19 cellular contexts compared by ENCODE assay signal in the genomic region with DNA sequence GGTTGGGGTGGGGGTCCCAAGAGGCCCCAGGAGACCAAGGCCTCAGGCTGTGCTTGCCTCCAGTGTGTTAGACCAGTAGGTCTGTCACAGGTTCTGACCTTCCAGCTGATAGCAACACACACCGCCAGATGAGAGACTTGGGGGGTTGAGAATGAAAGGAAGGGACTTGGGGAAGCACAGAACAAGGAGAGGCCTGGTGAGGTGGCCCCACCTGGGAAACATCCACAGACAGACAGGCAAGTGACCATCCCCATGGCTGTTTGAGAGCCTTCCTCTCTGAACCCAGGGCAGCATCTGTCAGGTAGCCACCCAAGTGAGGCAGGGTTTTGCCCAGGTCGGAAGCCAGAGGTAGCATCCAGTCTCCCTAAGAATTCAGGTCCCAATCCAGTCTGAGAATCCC. TPM values are rescaled to one million over a fixed set of nuclear protein-coding genes. Genes with fewer than 3 reads are reported as not detected.
DNase-seq lines count a peak whose midpoint lies in the region; ATAC-seq, FAIRE-seq and TF ChIP-seq lines count a peak whose summit lies in the region.
"Had no signal": no experiment of that assay in that cellular context is flagged by ENCODE, and none has a peak within 500 bp of the region (broad histone marks: within the 10 kb centered on the region; RNA-seq: fewer than 3 reads in every experiment).

No MANE protein-coding gene starts in this region.

- no peaks in the 10 kb centered on the region for H3K79me1 ChIP-seq in mesenchymal stem cell (replicated peaks; ENCODE audit: low read length, poor library complexity, severe bottlenecking)

- H2BK5ac ChIP-seq in mesenchymal stem cell (ENCODE audit: low read depth, low read length, poor library complexity, severe bottlenecking) = no peak overlapping the region

- H3K4me1 Mint-ChIP-seq in astrocyte (ENCODE audit: low read depth, unreplicated experiment) = peaks cover 9% of the 10 kb centered on the region
- H3K4me1 Mint-ChIP-seq in activated CD4-positive, alpha-beta memory T cell treated with anti-CD3 and anti-CD28 coated beads for 36 hours (ENCODE audit: low read depth) = no peaks in the 10 kb centered on the region

- peaks cover 29% of the 10 kb centered on the region for H3K27me3 Mint-ChIP-seq in astrocyte (ENCODE audit: low read depth, unreplicated experiment)
- peaks cover 8% of the 10 kb centered on the region for H3K27me3 Mint-ChIP-seq in activated CD4-positive, alpha-beta memory T cell treated with anti-CD3 and anti-CD28 coated beads for 36 hours

- H3K79me2 ChIP-seq in astrocyte (ENCODE audit: insufficient read depth, low read length) (no peaks in the 10 kb centered on the region), osteoblast (ENCODE audit: insufficient read depth, low read length) (no peaks in the 10 kb centered on the region)

- H3K23ac ChIP-seq in mesenchymal stem cell (ENCODE audit: low read length in 2 of 2) = no peak overlapping the region

- no peak overlapping the region for H3K9ac ChIP-seq in astrocyte (ENCODE audit: low read length)
- peak overlapping the region; percentile 34 for H3K9ac ChIP-seq in mesenchymal stem cell (ENCODE audit: low read length)

- TF ChIP-seq CTCF in astrocyte (IDR thresholded peaks at IDR 0.05; ENCODE audit: insufficient read depth, low read depth, low read length) = no peak
- TF ChIP-seq CTCF in osteoblast (IDR thresholded peaks at IDR 0.05; ENCODE audit: extremely low read depth, low read depth, low read length) = no peak
- TF ChIP-seq CTCF in tibial artery (IDR thresholded peaks at IDR 0.05) = no peak

- H3K4me2 ChIP-seq in astrocyte (ENCODE audit: low read length) (no peak overlapping the region), mesenchymal stem cell (ENCODE audit: low read length, poor library complexity, severe bottlenecking) (no peak overlapping the region), osteoblast (ENCODE audit: insufficient read depth, low read length) (no peak overlapping the region)
- H3K4me2 ChIP-seq: A549 had no signal

- H3K14ac ChIP-seq in mesenchymal stem cell (ENCODE audit: low read length in 2 of 2) = no peak overlapping the region

- FAIRE-seq in astrocyte (lab: Jason Lieb, UNC) = no peak
- FAIRE-seq: A549, D721Med, GM12892 had no signal

- H3K27ac ChIP-seq in astrocyte (ENCODE audit: low read depth, low read length) (no peak overlapping the region), mesenchymal stem cell (ENCODE audit: low read length, poor library complexity, severe bottlenecking) (no peak overlapping the region), osteoblast (ENCODE audit: low read depth, low read length) (no peak overlapping the region), tibial artery (no peak overlapping the region)
- H3K27ac ChIP-seq: A549 had no signal

- no peak for ATAC-seq in GM18517 (IDR thresholded peaks at IDR 0.05; ENCODE audit: unreplicated experiment)

- peaks cover 5% of the 10 kb centered on the region for H3K4me1 ChIP-seq in astrocyte (ENCODE audit: insufficient read depth, low read length)
- peaks cover 11% of the 10 kb centered on the region for H3K4me1 ChIP-seq in mesenchymal stem cell (ENCODE audit: control insufficient read depth, insufficient read depth, low read depth, low read length)
- peaks cover 21% of the 10 kb centered on the region for H3K4me1 ChIP-seq in osteoblast (ENCODE audit: insufficient read depth, low read length)
- H3K4me1 ChIP-seq in tibial artery = no peaks in the 10 kb centered on the region
- H3K4me1 ChIP-seq: A549, BE2C had no signal

- DNase-seq in astrocyte (ENCODE audit: low read depth) (no peak), mesenchymal stem cell (no peak), osteoblast (ENCODE audit: insufficient read length, low spot score, missing footprints) (peak; percentile 56), tibial artery (peak; percentile 16 to 51), kidney glomerular epithelial cell (lab: John Stamatoyannopoulos, UW) (no peak)
- no peak for DNase-seq in activated CD4-positive, alpha-beta memory T cell treated with anti-CD3 and anti-CD28 coated beads for 36 hours
- no peak for DNase-seq in activated CD4-positive, alpha-beta T cell treated with anti-CD3 and anti-CD28 coated beads for 48 hours
- DNase-seq: BE2C; CD8-positive, alpha-beta T cell; COR-L47; DND-41; GDM1; H9 had no signal

- H2BK12ac ChIP-seq in mesenchymal stem cell (ENCODE audit: low read length in 2 of 2) = no peak overlapping the region

- H2AK5ac ChIP-seq in mesenchymal stem cell (ENCODE audit: low read length, severe bottlenecking) = no peak overlapping the region

- peak overlapping the region; percentile 25 for H3K4me3 Mint-ChIP-seq in astrocyte (ENCODE audit: unreplicated experiment)
- no peak overlapping the region for H3K4me3 Mint-ChIP-seq in activated CD4-positive, alpha-beta memory T cell treated with anti-CD3 and anti-CD28 coated beads for 36 hours
- H3K4me3 Mint-ChIP-seq: CD14-positive monocyte; CD8-positive, alpha-beta T cell; GM23338; H9 had no signal

- no peak overlapping the region for H4K91ac ChIP-seq in mesenchymal stem cell (ENCODE audit: low read length)

- H3K27me3 ChIP-seq in astrocyte (ENCODE audit: insufficient read depth, low read length) (peaks cover 3% of the 10 kb centered on the region), mesenchymal stem cell (ENCODE audit: control insufficient read depth in 1 of 2, insufficient read depth in 1 of 2, low read length in 2 of 2) (peaks cover 8 to 37% of the 10 kb centered on the region in 2 experiments), osteoblast (ENCODE audit: insufficient read depth, low read length) (no peaks in the 10 kb centered on the region), tibial artery (peaks cover 0 to 24% of the 10 kb centered on the region in 2 donors)

- no peak overlapping the region for H2BK15ac ChIP-seq in mesenchymal stem cell (ENCODE audit: low read depth, poor library complexity, severe bottlenecking)

- H2BK120ac ChIP-seq in mesenchymal stem cell (ENCODE audit: low read depth, low read length) = no peak overlapping the region

- no peak overlapping the region for H3K18ac ChIP-seq in mesenchymal stem cell (ENCODE audit: low read depth in 1 of 2, low read length in 2 of 2)

- peak overlapping the region; percentile 42 for H3K27ac Mint-ChIP-seq in astrocyte (ENCODE audit: unreplicated experiment)
- no peak overlapping the region for H3K27ac Mint-ChIP-seq in activated CD4-positive, alpha-beta memory T cell treated with anti-CD3 and anti-CD28 coated beads for 36 hours
- H3K27ac Mint-ChIP-seq: CD14-positive monocyte; CD8-positive, alpha-beta T cell; GM23338; H9 had no signal

- POLR2A ChIA-PET in activated CD4-positive, alpha-beta memory T cell treated with anti-CD3 and anti-CD28 coated beads for 36 hours (lab: Charles Lee) = no interaction called here

- H3K4ac ChIP-seq in mesenchymal stem cell (ENCODE audit: low read depth in 1 of 2, low read length in 2 of 2) = no peak overlapping the region

- H3K4me3 ChIP-seq in astrocyte (ENCODE audit: insufficient read depth, low read depth, low read length) = no peak overlapping the region
- H3K4me3 ChIP-seq in mesenchymal stem cell (ENCODE audit: insufficient read depth in 1 of 2, low read depth in 1 of 2, low read length in 2 of 2) = no peak overlapping the region
- H3K4me3 ChIP-seq in osteoblast (ENCODE audit: insufficient read depth, low read length) = no peak overlapping the region
- no peak overlapping the region for H3K4me3 ChIP-seq in tibial artery
- H3K4me3 ChIP-seq: A549, GM23338 had no signal

- CTCF ChIA-PET in activated CD4-positive, alpha-beta memory T cell treated with anti-CD3 and anti-CD28 coated beads for 36 hours (lab: Charles Lee) = interaction anchor here (0.5 to 3.3 kb wide), 11 partner anchors 10 to 235 kb away, joined by 3 to 21 read pairs (median 6); a partner anchor contains a TSS

- no peaks in the 10 kb centered on the region for H4K20me1 ChIP-seq in astrocyte (ENCODE audit: insufficient read depth, low read length)
- no peaks in the 10 kb centered on the region for H4K20me1 ChIP-seq in osteoblast (ENCODE audit: insufficient read depth, low read length)

- H3K9me3 ChIP-seq in astrocyte (ENCODE audit: insufficient read depth, low read depth, low read length) (no peaks in the 10 kb centered on the region), mesenchymal stem cell (ENCODE audit: control insufficient read depth, low read length) (no peaks in the 10 kb centered on the region), osteoblast (ENCODE audit: low read depth, low read length) (no peaks in the 10 kb centered on the region), tibial artery (no peaks in the 10 kb centered on the region)
- H3K9me3 ChIP-seq: A549, BE2C had no signal

- intact Hi-C loops in tibial artery (cut with DNase I; ENCODE audit: low total_unique reads) = loop anchor here (1.0 to 5.0 kb wide), 2 partner anchors 50 to 216 kb away; a partner anchor contains a TSS
- intact Hi-C loops in activated CD4-positive, alpha-beta memory T cell treated with anti-CD3 and anti-CD28 coated beads for 36 hours (cut with micrococcal nuclease) = loop anchor here (1.0 to 5.0 kb wide), 3 partner anchors 26 to 216 kb away; a partner anchor contains a TSS

- no peaks in the 10 kb centered on the region for H3K9me3 Mint-ChIP-seq in astrocyte (ENCODE audit: unreplicated experiment)
- H3K9me3 Mint-ChIP-seq in activated CD4-positive, alpha-beta memory T cell treated with anti-CD3 and anti-CD28 coated beads for 36 hours = no peaks in the 10 kb centered on the region
- H3K9me3 Mint-ChIP-seq: CD14-positive monocyte; CD8-positive, alpha-beta T cell; GM23338; H9 had no signal

- no peaks in the 10 kb centered on the region for H3K36me3 Mint-ChIP-seq in astrocyte (ENCODE audit: low read depth, unreplicated experiment)
- no peaks in the 10 kb centered on the region for H3K36me3 Mint-ChIP-seq in activated CD4-positive, alpha-beta memory T cell treated with anti-CD3 and anti-CD28 coated beads for 36 hours
- H3K36me3 Mint-ChIP-seq: CD8-positive, alpha-beta T cell had no signal

- no peak overlapping the region for H4K8ac ChIP-seq in mesenchymal stem cell (ENCODE audit: low read length)

- WGBS in mesenchymal stem cell = 74% methylated on average over 2 of the region's 2 CpGs

- no peak overlapping the region for H2AFZ ChIP-seq in astrocyte (ENCODE audit: low read depth, low read length)
- no peak overlapping the region for H2AFZ ChIP-seq in mesenchymal stem cell (ENCODE audit: low read depth, low read length)
- H2AFZ ChIP-seq in osteoblast (ENCODE audit: low read length) = no peak overlapping the region

- H3K36me3 ChIP-seq in astrocyte (ENCODE audit: insufficient read depth, low read length) = no peaks in the 10 kb centered on the region
- H3K36me3 ChIP-seq in mesenchymal stem cell (ENCODE audit: control insufficient read depth in 1 of 2, insufficient read depth in 2 of 2, low read depth in 1 of 2, low read length in 2 of 2) = no peaks in the 10 kb centered on the region
- no peaks in the 10 kb centered on the region for H3K36me3 ChIP-seq in osteoblast (ENCODE audit: insufficient read depth, low read length)
- H3K36me3 ChIP-seq in tibial artery = no peaks in the 10 kb centered on the region
- H3K36me3 ChIP-seq: BE2C had no signal

RNA-seq across cellular contexts. Expression of a gene that starts 35.0 kb away (rescaled TPM):
- total RNA-seq in astrocyte (37.6 and 40.7 TPM in 2 replicates), osteoblast (95.2 and 96.7 TPM in 2 replicates)
- polyA plus RNA-seq in mesenchymal stem cell (2013, experiment 1 of 2) = 13.9 TPM
- 15.3 TPM for polyA plus RNA-seq in mesenchymal stem cell (2013, experiment 2 of 2)
- 10 to 100 TPM; 28.7 to 32.3 TPM for total RNA-seq in activated CD4-positive, alpha-beta memory T cell treated with anti-CD3 and anti-CD28 coated beads for 36 hours

Comparison
In these comparisons a context has a peak if more than half of its experiments do, and no peak if none do; other contexts are left out.
1. DNase-seq: peak in osteoblast (single experiment) and tibial artery (2 of 2); none in astrocyte (single experiment), mesenchymal stem cell (single experiment), activated CD4-positive, alpha-beta memory T cell treated with anti-CD3 and anti-CD28 coated beads for 36 hours (single experiment), activated CD4-positive, alpha-beta T cell treated with anti-CD3 and anti-CD28 coated beads for 48 hours (single experiment) and kidney glomerular epithelial cell (single experiment).